In the genomic region with DNA sequence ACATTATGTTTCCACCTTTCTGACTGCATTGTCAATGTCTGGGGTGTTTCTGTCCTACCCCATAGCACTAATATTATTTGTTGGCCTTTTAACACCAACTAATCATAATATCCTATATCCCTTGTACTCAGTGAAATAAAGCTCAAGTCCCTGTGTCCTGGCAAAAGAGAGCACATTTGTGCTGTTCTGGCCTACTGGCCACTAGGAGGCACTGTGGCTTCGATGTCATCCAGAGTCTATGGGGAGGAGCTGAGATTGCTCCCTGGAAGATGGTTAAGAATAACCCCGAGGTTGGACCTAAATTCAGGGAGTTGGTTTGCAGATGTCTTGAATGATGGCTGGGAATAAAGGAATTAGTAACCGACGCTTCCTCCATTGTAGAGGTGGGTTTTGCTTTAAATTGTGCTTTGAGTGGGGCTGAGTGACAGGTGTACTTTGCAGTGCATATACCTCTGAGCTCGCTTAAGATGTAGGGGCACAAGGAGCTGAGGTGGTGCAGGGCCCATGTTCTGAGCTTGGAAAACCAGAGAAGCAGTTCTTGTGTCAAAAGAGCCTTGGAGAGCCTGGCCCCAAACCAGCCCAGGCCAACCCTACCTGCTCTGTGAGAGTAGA, we compare ENCODE assay signal across 8 cellular contexts.
A peak's percentile ranks its signal among the peaks of the same experiment; 100 is the strongest.
DNase-seq lines count a peak whose midpoint lies in the region; ATAC-seq and TF ChIP-seq lines count a peak whose summit lies in the region.

No MANE protein-coding gene starts in this region.

- peaks cover 5 to 7% of the 10 kb centered on the region in 2 experiments; a peak in 3 of 4 replicates for H3K4me1 Mint-ChIP-seq in H9

- H3K18ac ChIP-seq in H9 (ENCODE audit: insufficient read length, low read depth, low read length): no peak overlapping the region

- H3K4ac ChIP-seq in H9 (ENCODE audit: low read depth, low read length): no peak overlapping the region

- H2BK12ac ChIP-seq in H9 (ENCODE audit: insufficient read length, low read depth, low read length): no peak overlapping the region

- H3K36me3 Mint-ChIP-seq in H9 (ENCODE audit: insufficient read depth in 1 of 3, low read depth in 3 of 3): no peaks in the 10 kb centered on the region

- H2BK20ac ChIP-seq in H9 (ENCODE audit: low read depth, low read length, poor library complexity, severe bottlenecking): no peak overlapping the region

- no peak overlapping the region for H4K91ac ChIP-seq in H9 (ENCODE audit: insufficient read length, low read depth, low read length)

- H3T11ph ChIP-seq in H9 (ENCODE audit: low read length): no peak overlapping the region

- H4K20me1 ChIP-seq in H9 (ENCODE audit: control insufficient read depth, insufficient read depth, insufficient read length): no peaks in the 10 kb centered on the region

- H3K27me3 ChIP-seq in H9 (ENCODE audit: insufficient read depth, low read length): no peaks in the 10 kb centered on the region

- H3K56ac ChIP-seq in H9 (ENCODE audit: insufficient read length, low read depth, low read length): no peak overlapping the region

- H2AFZ ChIP-seq in H9 (ENCODE audit: low read length): no peak overlapping the region

- H3K27ac ChIP-seq in H9 (ENCODE audit: insufficient read length, low read depth, low read length): no peak overlapping the region

- no peak overlapping the region for H3K4me2 ChIP-seq in H9 (ENCODE audit: insufficient read depth, insufficient read length, low read length)

- no peak overlapping the region for H2BK15ac ChIP-seq in H9 (ENCODE audit: low read depth, low read length)

- H4K5ac ChIP-seq in H9 (ENCODE audit: insufficient read length, low read depth, low read length): no peak overlapping the region

- TF ChIP-seq CTCF in H9 (conservative IDR thresholded peaks at IDR 0.05): peak; percentile 90

- H3K79me1 ChIP-seq in H9 (ENCODE audit: insufficient read depth, low read depth, low read length, poor library complexity, severe bottlenecking): no peaks in the 10 kb centered on the region

- H3K9me3 ChIP-seq in H9 (ENCODE audit: control insufficient read depth, low read depth, low read length): no peaks in the 10 kb centered on the region

- no CpG with 5 or more reads among the region's 5 CpGs for WGBS in H9 (ENCODE audit: extremely low coverage, insufficient read length, low lambda C conversion rate)

- no peak overlapping the region for H2AK5ac ChIP-seq in H9 (ENCODE audit: insufficient read length, low read length)

- H2BK5ac ChIP-seq in H9 (ENCODE audit: insufficient read length, low read length): no peak overlapping the region

- H2BK120ac ChIP-seq in H9 (ENCODE audit: low read depth, low read length, poor library complexity, severe bottlenecking): no peak overlapping the region

- no peaks in the 10 kb centered on the region for H3K79me2 ChIP-seq in H9 (ENCODE audit: insufficient read depth, low read length)

- H4K8ac ChIP-seq in H9 (replicated peaks; ENCODE audit: insufficient read length, low read depth, low read length): no peak overlapping the region

- no peak overlapping the region for H3K23ac ChIP-seq in H9 (ENCODE audit: insufficient read length, low read depth, low read length)

- H3K9me3 Mint-ChIP-seq in H9: no peaks in the 10 kb centered on the region

- no peak overlapping the region for H3K4me3 Mint-ChIP-seq in H9

- no peak overlapping the region; a peak in 1 of 7 replicates for H3K27ac Mint-ChIP-seq in H9

- H3K27me3 Mint-ChIP-seq in H9 (ENCODE audit: low read depth): no peaks in the 10 kb centered on the region

- H3K23me2 ChIP-seq in H9 (ENCODE audit: insufficient read length, low read depth, low read length, poor library complexity, severe bottlenecking): no peaks in the 10 kb centered on the region

- peak; percentile 48 for DNase-seq in NK-92 treated with Interleukin-12 subunit alpha and Interleukin-12 subunit beta, amount 100 ng/mL, for 24 hours (lab: John Stamatoyannopoulos, UW)
- DNase-seq in NK-92 (lab: John Stamatoyannopoulos, UW; ENCODE audit: unreplicated experiment) (no peak), H9 (peak; percentile 70), M059J (ENCODE audit: low read depth) (peak; percentile 71), pons (ENCODE audit: low spot score) (peak; percentile 14), OCI-M2 (lab: John Stamatoyannopoulos, UW; ENCODE audit: unreplicated experiment) (no peak)
- DNase-seq in activated CD4-positive, alpha-beta T cell treated with anti-CD3 and anti-CD28 coated beads, Interleukin-2, amount 50 U/mL, for 4 hours: peak; percentile 40 to 44

- no peak overlapping the region for H3K14ac ChIP-seq in H9 (ENCODE audit: insufficient read depth, low read length)

- no peak overlapping the region for H3K9ac ChIP-seq in H9 (ENCODE audit: extremely low read depth, insufficient read length, low read length)

- H3K4me1 ChIP-seq in H9 (ENCODE audit: insufficient read depth, low read length): no peaks in the 10 kb centered on the region

- peak; percentile 64 for ATAC-seq in esophagus mucosa

Comparison
In these comparisons a context has a peak if more than half of its experiments do, and no peak if none do; other contexts are left out.
1. DNase-seq: peak in NK-92 treated with Interleukin-12 subunit alpha and Interleukin-12 subunit beta, amount 100 ng/mL, for 24 hours (single experiment), H9 (single experiment), M059J (single experiment), activated CD4-positive, alpha-beta T cell treated with anti-CD3 and anti-CD28 coated beads, Interleukin-2, amount 50 U/mL, for 4 hours (2 of 2) and pons (single experiment); none in NK-92 (single experiment) and OCI-M2 (single experiment).